ENCODE assay signal across 20 cellular contexts in the genomic region with DNA sequence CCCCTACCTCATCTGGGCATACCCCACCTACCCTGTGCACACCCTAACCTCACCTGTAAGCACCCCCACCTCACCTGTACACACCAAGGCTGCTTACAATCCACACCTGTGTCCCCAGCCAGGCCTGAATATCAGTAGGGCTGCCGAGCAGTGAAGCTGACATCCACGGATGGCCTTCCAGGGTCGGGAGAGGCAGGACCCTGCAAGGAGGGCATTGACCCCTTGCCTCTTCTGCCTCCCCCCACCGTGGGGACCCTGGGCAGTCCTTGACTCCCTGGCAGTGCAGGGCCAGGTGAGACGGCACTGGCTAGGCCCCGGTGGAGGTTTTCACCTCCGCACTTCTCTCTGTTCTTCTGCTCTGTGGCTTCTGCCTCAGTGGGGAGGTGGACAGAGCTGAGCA.
"Had no signal": no experiment of that assay in that cellular context is flagged by ENCODE, and none has a peak within 500 bp of the region (broad histone marks: within the 10 kb centered on the region; RNA-seq: fewer than 3 reads in every experiment).

No MANE protein-coding gene starts in this region.

- H3K27me3 ChIP-seq: gastrocnemius medialis, upper lobe of left lung, vagina had no signal

- H3K9me3 ChIP-seq: gastrocnemius medialis had no signal

- H3K27ac ChIP-seq: epithelial cell of prostate, esophagus muscularis mucosa, gastrocnemius medialis, spleen, tibial artery, upper lobe of left lung, vagina had no signal

- H3K4me1 ChIP-seq: esophagus muscularis mucosa, spleen, tibial artery, upper lobe of left lung, vagina had no signal

- H3K36me3 ChIP-seq: esophagus muscularis mucosa, gastrocnemius medialis, spleen, tibial artery, upper lobe of left lung, vagina had no signal

- H3K4me3 ChIP-seq: esophagus muscularis mucosa, gastrocnemius medialis, lung, spleen, tibial artery, upper lobe of left lung, vagina had no signal

- DNase-seq: effector memory CD8-positive, alpha-beta T cell; gastrocnemius medialis; kidney; left colon; left ventricle myocardium superior; mesenchymal stem cell; midbrain; spleen; stimulated activated CD4-positive, alpha-beta T cell treated with anti-CD3 and anti-CD28 coated beads, Interleukin-15, amount 100 ng/mL, for 24 hours; stimulated activated CD4-positive, alpha-beta T cell treated with anti-CD3 and anti-CD28 coated beads, Interleukin-1b, Interleukin-23, amount 100 ng/mL, for 48 hours; stimulated activated CD4-positive, alpha-beta T cell treated with anti-CD3 and anti-CD28 coated beads, Interleukin-4, amount 100 ng/mL, for 24 hours; tibial artery; upper lobe of left lung had no signal

- FAIRE-seq: colon, kidney had no signal

- ATAC-seq: effector memory CD8-positive, alpha-beta T cell; gastrocnemius medialis; left colon; left ventricle myocardium superior; sciatic nerve; stimulated activated memory B cell treated with anti-CD40 and anti-IgM and Interleukin-4, amounts not matched to agents 10 μg/mL and 1 μg/mL and 100 μg/mL, for 72 hours had no signal
